ENCODE assay signal across 2 cellular contexts in the genomic region with DNA sequence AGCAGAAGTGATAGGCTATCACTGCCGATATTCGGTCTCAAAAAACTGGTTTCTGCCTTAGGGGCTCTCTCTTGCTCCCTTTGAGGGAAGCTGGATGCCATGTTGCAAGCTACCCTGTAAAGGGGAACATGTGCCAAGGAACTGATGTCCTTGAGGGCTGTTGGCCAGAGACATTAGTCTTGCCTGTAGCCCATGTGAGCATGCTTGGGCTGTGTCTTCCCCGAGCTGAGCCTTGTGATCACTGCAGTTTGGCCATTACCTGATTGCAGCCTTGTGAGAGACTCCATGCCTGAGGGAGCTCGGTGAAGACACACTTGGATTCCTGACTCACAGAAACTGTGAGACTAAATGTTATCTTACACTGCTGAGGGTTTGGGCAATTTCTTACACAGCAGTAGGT.
TF ChIP-seq lines count a peak whose summit lies in the region.

No MANE protein-coding gene starts in this region.

TF ChIP-seq in IMR-90, 13 proteins besides CTCF, POLR2A, EP300 and RAD21:
- no peak for TF ChIP-seq MAZ (IDR thresholded peaks at IDR 0.05; ENCODE audit: borderline replicate concordance, low read depth, low read length)
- TF ChIP-seq FOS (IDR thresholded peaks at IDR 0.05; ENCODE audit: low read depth, low read length) = no peak
- no peak for TF ChIP-seq MXI1 (IDR thresholded peaks at IDR 0.05; ENCODE audit: borderline replicate concordance, low read depth, low read length)
- no peak for TF ChIP-seq SMC3 (IDR thresholded peaks at IDR 0.05; ENCODE audit: low read depth, low read length)
- TF ChIP-seq, protein P1, sequence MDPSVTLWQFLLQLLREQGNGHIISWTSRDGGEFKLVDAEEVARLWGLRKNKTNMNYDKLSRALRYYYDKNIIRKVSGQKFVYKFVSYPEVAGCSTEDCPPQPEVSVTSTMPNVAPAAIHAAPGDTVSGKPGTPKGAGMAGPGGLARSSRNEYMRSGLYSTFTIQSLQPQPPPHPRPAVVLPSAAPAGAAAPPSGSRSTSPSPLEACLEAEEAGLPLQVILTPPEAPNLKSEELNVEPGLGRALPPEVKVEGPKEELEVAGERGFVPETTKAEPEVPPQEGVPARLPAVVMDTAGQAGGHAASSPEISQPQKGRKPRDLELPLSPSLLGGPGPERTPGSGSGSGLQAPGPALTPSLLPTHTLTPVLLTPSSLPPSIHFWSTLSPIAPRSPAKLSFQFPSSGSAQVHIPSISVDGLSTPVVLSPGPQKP (IDR thresholded peaks at IDR 0.05; ENCODE audit: borderline replicate concordance, low read depth, low read length) = no peak
- no peak for TF ChIP-seq BHLHE40 (IDR thresholded peaks at IDR 0.05; ENCODE audit: low read depth, low read length)
- TF ChIP-seq RFX5 (IDR thresholded peaks at IDR 0.05; ENCODE audit: low read depth, low read length) = no peak
- no peak for TF ChIP-seq CHD1 (IDR thresholded peaks at IDR 0.05; ENCODE audit: low read depth, low read length)
- TF ChIP-seq RCOR1 (IDR thresholded peaks at IDR 0.05; ENCODE audit: insufficient replicate concordance, low read length) = no peak
- TF ChIP-seq, protein P2, sequence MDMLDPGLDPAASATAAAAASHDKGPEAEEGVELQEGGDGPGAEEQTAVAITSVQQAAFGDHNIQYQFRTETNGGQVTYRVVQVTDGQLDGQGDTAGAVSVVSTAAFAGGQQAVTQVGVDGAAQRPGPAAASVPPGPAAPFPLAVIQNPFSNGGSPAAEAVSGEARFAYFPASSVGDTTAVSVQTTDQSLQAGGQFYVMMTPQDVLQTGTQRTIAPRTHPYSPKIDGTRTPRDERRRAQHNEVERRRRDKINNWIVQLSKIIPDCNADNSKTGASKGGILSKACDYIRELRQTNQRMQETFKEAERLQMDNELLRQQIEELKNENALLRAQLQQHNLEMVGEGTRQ (IDR thresholded peaks at IDR 0.05; ENCODE audit: low read depth, low read length) = no peak
- TF ChIP-seq MAFK (IDR thresholded peaks at IDR 0.05; ENCODE audit: low read depth, low read length) = no peak
- TF ChIP-seq NFE2L2 (IDR thresholded peaks at IDR 0.05; ENCODE audit: low read depth, low read length) = no peak
- TF ChIP-seq CEBPB (IDR thresholded peaks at IDR 0.05; ENCODE audit: low read depth, low read length) = no peak

TF ChIP-seq in H1, 55 proteins besides CTCF, POLR2A, EP300 and RAD21:
- TF ChIP-seq SIX5 (IDR thresholded peaks at IDR 0.05; ENCODE audit: low read depth, low read length) (no peak), TBP (IDR thresholded peaks at IDR 0.05; ENCODE audit: low read depth, low read length) (no peak), BCL11A (IDR thresholded peaks at IDR 0.05; ENCODE audit: low read depth in 2 of 2, low read length in 2 of 2) (no peak), RBBP5 (IDR thresholded peaks at IDR 0.05; ENCODE audit: borderline replicate concordance, low read depth, low read length) (no peak), KDM1A (IDR thresholded peaks at IDR 0.05; ENCODE audit: borderline replicate concordance, low read length) (no peak), FOSL1 (IDR thresholded peaks at IDR 0.05; ENCODE audit: insufficient read depth, low read depth, low read length) (no peak), JUND (IDR thresholded peaks at IDR 0.05; ENCODE audit: low read length) (no peak), NRF1 (IDR thresholded peaks at IDR 0.05; ENCODE audit: low read depth, low read length) (no peak), TAF7 (optimal IDR thresholded peaks at IDR 0.05; ENCODE audit: borderline replicate concordance, low read depth, low read length) (no peak), HDAC6 (IDR thresholded peaks at IDR 0.05; ENCODE audit: low read depth, low read length) (no peak), TAF1 (IDR thresholded peaks at IDR 0.05; ENCODE audit: low read depth, low read length) (no peak)
